22 cellular contexts compared by ENCODE assay signal in the genomic region with DNA sequence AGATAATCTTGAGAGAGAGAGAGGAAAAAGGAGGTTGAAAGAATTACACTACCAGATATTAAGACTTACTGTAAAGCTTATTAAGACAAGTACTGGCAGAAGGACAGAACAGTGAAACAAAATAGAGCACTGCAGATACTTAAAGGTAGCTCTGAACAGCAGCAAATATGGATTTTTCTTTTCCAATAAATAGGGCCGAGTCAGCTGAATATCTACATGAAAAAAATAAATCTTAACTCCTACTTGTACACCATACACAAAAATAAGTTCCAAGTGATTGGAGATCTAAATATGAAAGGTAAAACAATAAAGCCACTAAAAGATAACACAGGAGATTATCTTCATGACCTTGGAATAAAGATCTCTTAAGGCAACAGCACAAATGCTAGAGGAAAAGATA. TPM values are rescaled to one million over a fixed set of nuclear protein-coding genes. Genes with fewer than 3 reads are reported as not detected.
DNase-seq lines count a peak whose midpoint lies in the region; ATAC-seq, FAIRE-seq and TF ChIP-seq lines count a peak whose summit lies in the region.
"Had no signal": no experiment of that assay in that cellular context is flagged by ENCODE, and none has a peak within 500 bp of the region (broad histone marks: within the 10 kb centered on the region; RNA-seq: fewer than 3 reads in every experiment).

No MANE protein-coding gene starts in this region.

- H3K27ac ChIP-seq in Karpas-422 (ENCODE audit: low read length): peak overlapping the region; percentile 8; the same call in 1 of the 2 replicates
- H3K27ac ChIP-seq in K562 (ENCODE audit: extremely low read depth, low read depth, low read length): no peak overlapping the region
- peak overlapping the region; percentile 7 to 57 (median 32) for H3K27ac ChIP-seq in transverse colon
- H3K27ac ChIP-seq: RWPE1 had no signal

- in situ Hi-C loops in K562 (cut with MboI) (no loop called here), transverse colon (cut with MboI; ENCODE audit: low pct_ligation_motif_present in 1 of 4, low pct_unique_long_range_greater_than_20kb in 1 of 4, low sequenced_read_pairs in 3 of 4) (no loop called here)

- H3K9me3 ChIP-seq in Karpas-422 (ENCODE audit: low read length) (no peaks in the 10 kb centered on the region), K562 (replicated peaks; ENCODE audit: control insufficient read depth, insufficient read depth, low read depth, low read length) (no peaks in the 10 kb centered on the region), transverse colon (no peaks in the 10 kb centered on the region)

- H3K27ac Mint-ChIP-seq in activated T-cell treated with anti-CD3 and anti-CD28 coated beads, Interleukin-2, amount 50 U/mL, for 72 hours: peak overlapping the region; percentile 81
- H3K27ac Mint-ChIP-seq: B cell, CD14-positive monocyte had no signal

- no peak overlapping the region for H2AFZ ChIP-seq in Karpas-422 (ENCODE audit: low read length)
- no peak overlapping the region for H2AFZ ChIP-seq in K562 (ENCODE audit: low read depth, low read length)

- TF ChIP-seq POLR2A in K562 (conservative IDR thresholded peaks at IDR 0.05) (no peak), transverse colon (IDR thresholded peaks at IDR 0.05) (no peak)

- WGBS in K562 (ENCODE audit: insufficient coverage, low coverage, missing lambda C conversion rate): 46% methylated on average over 1 of the region's 1 CpG
- WGBS in transverse colon (ENCODE audit: low coverage in 1 of 2), 2 donors: 43 to 53% methylated on average over 1 of the region's 1 CpG

- H3K4me3 Mint-ChIP-seq in activated T-cell treated with anti-CD3 and anti-CD28 coated beads, Interleukin-2, amount 50 U/mL, for 72 hours: no peak overlapping the region
- H3K4me3 Mint-ChIP-seq: B cell, CD14-positive monocyte, IgD-negative memory B cell had no signal

- DNase-seq in activated T-cell treated with anti-CD3 and anti-CD28 coated beads, Interleukin-2, amount 50 U/mL, for 72 hours: no peak
- no peak for DNase-seq in activated T-cell treated with anti-CD3 and anti-CD28 coated beads, Interleukin-2, amount 50 U/mL, for 1 hour
- no peak for DNase-seq in Karpas-422
- no peak for DNase-seq in K562 (ENCODE audit: extremely low read depth in 1 of 4, low spot score in 3 of 4)
- no peak for DNase-seq in transverse colon
- DNase-seq in activated naive CD4-positive, alpha-beta T cell treated with Interleukin-2 at 50 U/mL for 16 hours: no peak
- DNase-seq: GDM1, Kasumi-1, NCI-H1417 treated with DMSO at 0.1 percent for 48 hours, NCI-H187, NCI-H2107, NCI-H69 had no signal

- H3K9ac ChIP-seq in Karpas-422 (ENCODE audit: low read length) (no peak overlapping the region), K562 (ENCODE audit: insufficient read depth in 1 of 2, low read depth in 2 of 2, low read length in 2 of 2) (no peak overlapping the region)

- H3K79me2 ChIP-seq in Karpas-422 (ENCODE audit: low read length): peaks cover 98% of the 10 kb centered on the region
- H3K79me2 ChIP-seq in K562 (ENCODE audit: control insufficient read depth, insufficient read depth, low read length): peaks cover 87% of the 10 kb centered on the region

- H3K27me3 ChIP-seq in Karpas-422 (ENCODE audit: low read length): no peaks in the 10 kb centered on the region
- no peaks in the 10 kb centered on the region for H3K27me3 ChIP-seq in K562 (ENCODE audit: control insufficient read depth in 2 of 2, insufficient read depth in 2 of 2, low read length in 2 of 2)
- no peaks in the 10 kb centered on the region for H3K27me3 ChIP-seq in transverse colon

- H3K27me3 Mint-ChIP-seq in activated T-cell treated with anti-CD3 and anti-CD28 coated beads, Interleukin-2, amount 50 U/mL, for 72 hours (ENCODE audit: low read depth): no peaks in the 10 kb centered on the region
- H3K27me3 Mint-ChIP-seq: B cell, IgD-negative memory B cell had no signal

- H3K4me1 Mint-ChIP-seq in activated T-cell treated with anti-CD3 and anti-CD28 coated beads, Interleukin-2, amount 50 U/mL, for 72 hours (ENCODE audit: low read depth): peaks cover 58% of the 10 kb centered on the region

- no peak for FAIRE-seq in K562 (lab: Jason Lieb, UNC)
- FAIRE-seq: A204.1, D721Med, H1, HTR-8/SVneo had no signal

- no TSS peak for BruUV-seq in K562 (replicated peaks; lab: Mats Ljungman, UMichigan)

- intact Hi-C loops in K562 (cut with micrococcal nuclease) (no loop called here), transverse colon (cut with DNase I; ENCODE audit: low total_unique reads) (no loop called here)

- no peaks in the 10 kb centered on the region for H3K9me3 Mint-ChIP-seq in activated T-cell treated with anti-CD3 and anti-CD28 coated beads, Interleukin-2, amount 50 U/mL, for 72 hours
- H3K9me3 Mint-ChIP-seq: IgD-negative memory B cell had no signal

- H3K4me2 ChIP-seq in Karpas-422 (ENCODE audit: low read depth, low read length, poor library complexity, severe bottlenecking) (no peak overlapping the region), K562 (ENCODE audit: insufficient read depth, low read length) (no peak overlapping the region)

- POLR2A ChIA-PET in K562 (lab: Yijun Ruan, JAX): no interaction called here

- H3K9me1 ChIP-seq in K562 (ENCODE audit: control insufficient read depth, insufficient read depth, low read length): no peaks in the 10 kb centered on the region

- no peak for ATAC-seq in activated T-cell treated with anti-CD3 and anti-CD28 coated beads, Interleukin-2, amount 50 U/mL, for 72 hours (replicated peaks in 1 of 2)
- ATAC-seq in K562 (no peak), GM18870 (IDR thresholded peaks at IDR 0.05; ENCODE audit: unreplicated experiment) (no peak)
- ATAC-seq: HCT116 had no signal

- TF ChIP-seq EP300 in K562 (IDR thresholded peaks at IDR 0.05; ENCODE audit: low read length): no peak
- no peak for TF ChIP-seq EP300 in transverse colon (IDR thresholded peaks at IDR 0.05; ENCODE audit: low read depth)

- TF ChIP-seq RAD21 in K562 (CRISPR knock-in tag; conservative IDR thresholded peaks at IDR 0.05 in 1 of 2, IDR thresholded peaks at IDR 0.05 in 1 of 2): no peak

- no peak overlapping the region for H3K4me3 ChIP-seq in Karpas-422 (ENCODE audit: low read length)
- no peak overlapping the region for H3K4me3 ChIP-seq in K562
- H3K4me3 ChIP-seq in transverse colon: no peak overlapping the region

- TF ChIP-seq CTCF in K562 (IDR thresholded peaks at IDR 0.05 in 2 of 3, conservative IDR thresholded peaks at IDR 0.05 in 1 of 3; ENCODE audit: insufficient read depth in 2 of 3, low read depth in 1 of 3, low read length in 3 of 3) (no peak), transverse colon (IDR thresholded peaks at IDR 0.05) (no peak)

- 0 out of 2 replicates have a peak, but pooled peaks cover 5% of the 10 kb centered on the region for H4K20me1 ChIP-seq in Karpas-422 (ENCODE audit: insufficient read depth, low read depth, low read length)
- peaks cover 15% of the 10 kb centered on the region for H4K20me1 ChIP-seq in K562 (replicated peaks; ENCODE audit: control insufficient read depth, insufficient read depth, low read length)

- H3K36me3 Mint-ChIP-seq in activated T-cell treated with anti-CD3 and anti-CD28 coated beads, Interleukin-2, amount 50 U/mL, for 72 hours (ENCODE audit: insufficient read depth in 2 of 2): peaks cover 0 to 10% of the 10 kb centered on the region in 2 donors

- CTCF ChIA-PET in K562 (lab: Yijun Ruan, JAX; ENCODE audit: low intra/inter-chr PET ratio): interaction anchor here (0.6 kb wide), 1 partner anchor 722 kb away, joined by 3 read pairs; no protein-coding TSS in a partner anchor

- H3K36me3 ChIP-seq in Karpas-422 (ENCODE audit: insufficient read depth, low read length) (peaks cover 14% of the 10 kb centered on the region; the same call in 1 of the 2 replicates), K562 (ENCODE audit: control insufficient read depth, insufficient read depth, low read length) (peaks cover 17% of the 10 kb centered on the region; the same call in 2 of the 3 replicates), transverse colon (no peaks in the 10 kb centered on the region)

- peaks cover 41% of the 10 kb centered on the region for H3K4me1 ChIP-seq in Karpas-422 (ENCODE audit: low read length)
- peaks cover 15 to 17% of the 10 kb centered on the region in 2 experiments for H3K4me1 ChIP-seq in K562 (replicated peaks in 1 of 2; ENCODE audit: control insufficient read depth in 2 of 2, insufficient read depth in 2 of 2, low read length in 2 of 2)
- peaks cover 10 to 50% (median 35%) of the 10 kb centered on the region in 4 donors for H3K4me1 ChIP-seq in transverse colon

- H3K9me2 ChIP-seq in Karpas-422 (replicated peaks; ENCODE audit: insufficient read depth, low read length): no peaks in the 10 kb centered on the region

RNA-seq across cellular contexts. Expression of a gene that starts 12.4 kb away (rescaled TPM):
- total RNA-seq in activated T-cell treated with anti-CD3 and anti-CD28 coated beads, Interleukin-2, amount 50 U/mL, for 72 hours: 10 to 100 TPM; 55.9 to 66.6 TPM
- total RNA-seq in Karpas-422 (2014; rRNA removed; shearing (Covaris generic); ENCODE audit: low replicate concordance): 59.7 and 126 TPM in 2 replicates
- total RNA-seq in K562 (2011; cell fraction: chromatin; rRNA removed; ENCODE audit: low replicate concordance): 21.4 and 66.8 TPM in 2 replicates
- total RNA-seq in K562 (2011; cell fraction: nucleolus; rRNA removed): 12.5 and 15.0 TPM in 2 replicates
- total RNA-seq in K562 (2011; cell fraction: nucleoplasm; rRNA removed): 30.7 and 47.6 TPM in 2 replicates
- 40.2 and 44.1 TPM in 2 replicates for total RNA-seq in K562 (2014; rRNA removed)
- total RNA-seq in K562 (2014; rRNA removed; fragmentation: Illumina TruSeq; extraction: Trizol): 92.9 and 113 TPM in 2 replicates
- 94.8 and 103 TPM in 2 replicates for total RNA-seq in K562 (2015; rRNA removed; fragmentation: Illumina TruSeq; extraction: Trizol)
- 57.8 and 58.9 TPM in 2 replicates for total RNA-seq in K562 (2021)
- polyA plus RNA-seq in K562 (2011; rRNA removed): 70.7 and 92.1 TPM in 2 replicates
- 12.7 and 29.0 TPM in 2 replicates for polyA plus RNA-seq in K562 (2011; cell fraction: cytosol; rRNA removed)
- 18.0 and 26.6 TPM in 2 replicates for polyA plus RNA-seq in K562 (2011; cell fraction: nucleus; rRNA removed)
- 41.5 and 43.3 TPM in 2 replicates for polyA plus RNA-seq in K562 (2012)
- 76.7 and 98.1 TPM in 2 replicates for polyA plus RNA-seq in K562 (2014; fragmentation: Illumina TruSeq; extraction: Trizol)
- 10 to 100 TPM; 28.1 to 28.8 TPM for polyA plus RNA-seq in K562 (2014; fragmentation: Nextera tagmentation; extraction: Ambion mirVana)
- 49.6 and 56.5 TPM in 2 replicates for polyA plus RNA-seq in K562 (2014; rRNA removed)
- polyA minus RNA-seq in K562 (2011; rRNA and poly(A)+ RNA removed): 77.9 and 84.1 TPM in 2 replicates
- polyA minus RNA-seq in K562 (2011; cell fraction: cytosol; rRNA and poly(A)+ RNA removed): 20.8 and 31.0 TPM in 2 replicates
- polyA minus RNA-seq in K562 (2011; cell fraction: nucleus; rRNA and poly(A)+ RNA removed): 14.3 and 26.2 TPM in 2 replicates
- 10 to 100 TPM; 13.3 to 35.2 (median 22.9) TPM for total RNA-seq in transverse colon

RNA-seq across cellular contexts. Expression of a gene that starts 12.6 kb away (rescaled TPM):
- 1 to 10 TPM; 3.6 to 3.8 TPM for total RNA-seq in activated T-cell treated with anti-CD3 and anti-CD28 coated beads, Interleukin-2, amount 50 U/mL, for 72 hours
- total RNA-seq in Karpas-422 (2014; rRNA removed; shearing (Covaris generic); ENCODE audit: low replicate concordance): 15.8 and 18.5 TPM in 2 replicates
- total RNA-seq in K562 (2011; cell fraction: chromatin; rRNA removed; ENCODE audit: low replicate concordance): 13.5 and 15.1 TPM in 2 replicates
- 11.0 and 11.1 TPM in 2 replicates for total RNA-seq in K562 (2011; cell fraction: nucleolus; rRNA removed)
- total RNA-seq in K562 (2011; cell fraction: nucleoplasm; rRNA removed): 12.1 and 14.4 TPM in 2 replicates
- total RNA-seq in K562 (2014; rRNA removed): 1.6 and 1.8 TPM in 2 replicates
- total RNA-seq in K562 (2014; rRNA removed; fragmentation: Illumina TruSeq; extraction: Trizol): 2.1 and 2.6 TPM in 2 replicates
- total RNA-seq in K562 (2015; rRNA removed; fragmentation: Illumina TruSeq; extraction: Trizol): 2.6 and 3.3 TPM in 2 replicates
- 1.8 and 1.9 TPM in 2 replicates for total RNA-seq in K562 (2021)
- 5.7 and 7.3 TPM in 2 replicates for polyA plus RNA-seq in K562 (2011; rRNA removed)
- polyA plus RNA-seq in K562 (2011; cell fraction: cytosol; rRNA removed): 3.2 and 7.5 TPM in 2 replicates
- 11.6 and 12.1 TPM in 2 replicates for polyA plus RNA-seq in K562 (2011; cell fraction: nucleus; rRNA removed)
- polyA plus RNA-seq in K562 (2012): 1.1 and 3.1 TPM in 2 replicates
- polyA plus RNA-seq in K562 (2014; fragmentation: Illumina TruSeq; extraction: Trizol): 2.1 and 2.2 TPM in 2 replicates
- polyA plus RNA-seq in K562 (2014; fragmentation: Nextera tagmentation; extraction: Ambion mirVana): 1 to 10 TPM in 1 of 2 experiments, under 1 TPM in 1; 0.66 to 1.0 TPM
- polyA plus RNA-seq in K562 (2014; rRNA removed): 3.0 and 3.4 TPM in 2 replicates
- 8.6 and 8.8 TPM in 2 replicates for polyA minus RNA-seq in K562 (2011; rRNA and poly(A)+ RNA removed)
- polyA minus RNA-seq in K562 (2011; cell fraction: cytosol; rRNA and poly(A)+ RNA removed): 1.7 and 3.0 TPM in 2 replicates
- polyA minus RNA-seq in K562 (2011; cell fraction: nucleus; rRNA and poly(A)+ RNA removed): 8.5 and 13.7 TPM in 2 replicates
- total RNA-seq in transverse colon: 1 to 10 TPM; 1.6 to 5.6 (median 4.3) TPM
